ENCODE assay signal across 11 cellular contexts in genomic region chr7:44105832-44106231, GRCh38. TPM values are rescaled to one million over a fixed set of nuclear protein-coding genes. Genes with fewer than 3 reads are reported as not detected.
DNase-seq lines count a peak whose midpoint lies in the region; ATAC-seq, FAIRE-seq and TF ChIP-seq lines count a peak whose summit lies in the region.
"Had no signal": no experiment of that assay in that cellular context is flagged by ENCODE, and none has a peak within 500 bp of the region (broad histone marks: within the 10 kb centered on the region; RNA-seq: fewer than 3 reads in every experiment).

No MANE protein-coding gene starts in this region.

- H3K4me3 ChIP-seq in kidney (ENCODE audit: low read length in 2 of 2): peak overlapping the region; percentile 62 to 63
- H3K4me3 ChIP-seq in subcutaneous abdominal adipose tissue (ENCODE audit: low read depth in 1 of 5, low read length in 5 of 5): peak overlapping the region; percentile 54 to 81 (median 69)
- H3K4me3 ChIP-seq: body of pancreas had no signal

- no peak for ATAC-seq in activated CD8-positive, alpha-beta T cell treated with anti-CD3 and anti-CD28 coated beads, Interleukin-2, amount 10 ng/mL, durations not matched to agents 7 days and 5 days
- ATAC-seq: body of pancreas had no signal

- H3K36me3 ChIP-seq in kidney (ENCODE audit: control insufficient read depth in 1 of 2, insufficient read depth in 2 of 2, low read length in 2 of 2) (no peaks in the 10 kb centered on the region), subcutaneous abdominal adipose tissue (ENCODE audit: control insufficient read depth in 5 of 5, insufficient read depth in 5 of 5, low read length in 5 of 5) (peaks cover 0 to 27% (median 11%) of the 10 kb centered on the region in 5 donors)

- TF ChIP-seq CTCF in kidney (IDR thresholded peaks at IDR 0.05; ENCODE audit: borderline replicate concordance, extremely low read depth, insufficient read depth): no peak

- H3K4me1 ChIP-seq in kidney (ENCODE audit: control insufficient read depth in 1 of 2, insufficient read depth in 1 of 2, low read depth in 1 of 2, low read length in 2 of 2) (peaks cover 5% of the 10 kb centered on the region in 2 donors), subcutaneous abdominal adipose tissue (ENCODE audit: control insufficient read depth in 5 of 5, insufficient read depth in 5 of 5, low read length in 5 of 5) (peaks cover 13 to 52% (median 34%) of the 10 kb centered on the region in 5 donors)

- H3K9ac ChIP-seq in kidney (ENCODE audit: low read length in 2 of 2) (peak overlapping the region in 1 of 2 donors; percentile 44), subcutaneous abdominal adipose tissue (ENCODE audit: low read length in 5 of 5) (peak overlapping the region; percentile 8 to 56 (median 41))

- DNase-seq in SIG-M5 treated with dmso at 0.1 percent for 504 hours (lab: John Stamatoyannopoulos, UW; ENCODE audit: unreplicated experiment): peak; percentile 35
- no peak for DNase-seq in SIG-M5 (lab: John Stamatoyannopoulos, UW)
- no peak for DNase-seq in activated CD8-positive, alpha-beta T cell treated with anti-CD3 and anti-CD28 coated beads, Interleukin-2, amount 10 ng/mL, durations not matched to agents 7 days and 5 days
- DNase-seq in kidney: no peak
- no peak for DNase-seq in T-helper 9 cell
- no peak for DNase-seq in NCI-H2171 (lab: John Stamatoyannopoulos, UW)
- no peak for DNase-seq in occipital lobe (lab: John Stamatoyannopoulos, UW)
- DNase-seq: body of pancreas, NCI-H1417 had no signal

- POLR2A ChIA-PET in activated CD8-positive, alpha-beta T cell treated with anti-CD3 and anti-CD28 coated beads, Interleukin-2, amount 10 ng/mL, durations not matched to agents 7 days and 5 days (lab: Charles Lee): interaction anchor here (1.8 kb wide), 1 partner anchor 9 kb away, joined by 8 read pairs; no protein-coding TSS in a partner anchor

- H3K9me3 Mint-ChIP-seq in activated CD8-positive, alpha-beta T cell treated with anti-CD3 and anti-CD28 coated beads, Interleukin-2, amount 10 ng/mL, durations not matched to agents 7 days and 5 days (ENCODE audit: insufficient read depth): no peaks in the 10 kb centered on the region

- peak overlapping the region; percentile 72 for H3K4me3 Mint-ChIP-seq in activated CD8-positive, alpha-beta T cell treated with anti-CD3 and anti-CD28 coated beads, Interleukin-2, amount 10 ng/mL, durations not matched to agents 7 days and 5 days

- H3K27me3 Mint-ChIP-seq in activated CD8-positive, alpha-beta T cell treated with anti-CD3 and anti-CD28 coated beads, Interleukin-2, amount 10 ng/mL, durations not matched to agents 7 days and 5 days (ENCODE audit: low read depth): peaks cover 16% of the 10 kb centered on the region

- intact Hi-C loops in kidney (cut with DNase I): no loop called here

- FAIRE-seq in kidney (lab: Jason Lieb, UNC): no peak
- FAIRE-seq: A204.1 had no signal

- CTCF ChIA-PET in activated CD8-positive, alpha-beta T cell treated with anti-CD3 and anti-CD28 coated beads, Interleukin-2, amount 10 ng/mL, durations not matched to agents 7 days and 5 days (lab: Charles Lee): interaction anchor here (1.1 to 1.3 kb wide), 2 partner anchors 8 to 17 kb away, joined by 3 to 4 read pairs; no protein-coding TSS in a partner anchor

- H3K27me3 ChIP-seq in subcutaneous abdominal adipose tissue (ENCODE audit: control insufficient read depth in 5 of 5, insufficient read depth in 4 of 5, low read length in 5 of 5): peaks cover 0 to 6% (median 0%) of the 10 kb centered on the region in 5 donors

- H3K36me3 Mint-ChIP-seq in activated CD8-positive, alpha-beta T cell treated with anti-CD3 and anti-CD28 coated beads, Interleukin-2, amount 10 ng/mL, durations not matched to agents 7 days and 5 days (ENCODE audit: low read depth): no peaks in the 10 kb centered on the region

- H3K9me3 ChIP-seq in kidney (ENCODE audit: control insufficient read depth in 1 of 2, low read length in 2 of 2) (no peaks in the 10 kb centered on the region), subcutaneous abdominal adipose tissue (ENCODE audit: control insufficient read depth in 5 of 5, low read length in 5 of 5) (no peaks in the 10 kb centered on the region)
- H3K9me3 ChIP-seq: body of pancreas had no signal

- H3K4me1 Mint-ChIP-seq in activated CD8-positive, alpha-beta T cell treated with anti-CD3 and anti-CD28 coated beads, Interleukin-2, amount 10 ng/mL, durations not matched to agents 7 days and 5 days (ENCODE audit: low read depth): peaks cover 8% of the 10 kb centered on the region

- H3K27ac Mint-ChIP-seq in activated CD8-positive, alpha-beta T cell treated with anti-CD3 and anti-CD28 coated beads, Interleukin-2, amount 10 ng/mL, durations not matched to agents 7 days and 5 days: peak overlapping the region; percentile 47

- H3K27ac ChIP-seq in kidney (ENCODE audit: low read depth in 2 of 2, low read length in 2 of 2): peak overlapping the region; percentile 55 to 62
- peak overlapping the region; percentile 72 for H3K27ac ChIP-seq in subcutaneous abdominal adipose tissue (ENCODE audit: low read depth, low read length)

RNA-seq across cellular contexts. Expression of gene AEBP1, which starts 1.7 kb away (rescaled TPM):
- total RNA-seq in activated CD8-positive, alpha-beta T cell treated with anti-CD3 and anti-CD28 coated beads, Interleukin-2, amount 10 ng/mL, durations not matched to agents 7 days and 5 days: 10 to 100 TPM; 13.0 to 15.7 TPM
- total RNA-seq in kidney: 164 TPM
- polyA plus RNA-seq in kidney (ENCODE audit: insufficient read depth, low read depth, low replicate concordance): 89.4 TPM
- 3.4 TPM for total RNA-seq in occipital lobe

RNA-seq across cellular contexts. Expression of gene POLD2, which starts 17.5 kb away (rescaled TPM):
- total RNA-seq in activated CD8-positive, alpha-beta T cell treated with anti-CD3 and anti-CD28 coated beads, Interleukin-2, amount 10 ng/mL, durations not matched to agents 7 days and 5 days: 100 to 1,000 TPM; 134 to 135 TPM
- total RNA-seq in kidney (60.0 TPM), occipital lobe (49.9 TPM)
- 119 TPM for polyA plus RNA-seq in kidney (ENCODE audit: insufficient read depth, low read depth, low replicate concordance)

RNA-seq across cellular contexts. Expression of gene POLM, which starts 23.5 kb away (rescaled TPM):
- 10 to 100 TPM; 37.3 to 37.9 TPM for total RNA-seq in activated CD8-positive, alpha-beta T cell treated with anti-CD3 and anti-CD28 coated beads, Interleukin-2, amount 10 ng/mL, durations not matched to agents 7 days and 5 days
- total RNA-seq in kidney: 41.4 TPM
- polyA plus RNA-seq in kidney (ENCODE audit: insufficient read depth, low read depth, low replicate concordance): 16.3 TPM
- 6.7 TPM for total RNA-seq in occipital lobe

RNA-seq across cellular contexts. Expression of gene MYL7, which starts 35.3 kb away (rescaled TPM):
- not detected for total RNA-seq in activated CD8-positive, alpha-beta T cell treated with anti-CD3 and anti-CD28 coated beads, Interleukin-2, amount 10 ng/mL, durations not matched to agents 7 days and 5 days
- not detected for total RNA-seq in kidney
- not detected for polyA plus RNA-seq in kidney (ENCODE audit: insufficient read depth, low read depth, low replicate concordance)
- not detected for total RNA-seq in occipital lobe
- total RNA-seq: body of pancreas had no signal

RNA-seq across cellular contexts. Expression of gene PGAM2, which starts 40.5 kb away (rescaled TPM):
- under 1 TPM; 0.34 to 0.68 TPM for total RNA-seq in activated CD8-positive, alpha-beta T cell treated with anti-CD3 and anti-CD28 coated beads, Interleukin-2, amount 10 ng/mL, durations not matched to agents 7 days and 5 days
- total RNA-seq in kidney (2.1 TPM), occipital lobe (5.9 TPM)
- 37.7 TPM for polyA plus RNA-seq in kidney (ENCODE audit: insufficient read depth, low read depth, low replicate concordance)
